In genomic region chr20:22577515-22578220, GRCh38 we compare ENCODE assay signal across 18 cellular contexts. TPM values are rescaled to one million over a fixed set of nuclear protein-coding genes. Genes with fewer than 3 reads are reported as not detected.
DNase-seq lines count a peak whose midpoint lies in the region; ATAC-seq and TF ChIP-seq lines count a peak whose summit lies in the region.
"Had no signal": no experiment of that assay in that cellular context is flagged by ENCODE, and none has a peak within 500 bp of the region (broad histone marks: within the 10 kb centered on the region; RNA-seq: fewer than 3 reads in every experiment).

No MANE protein-coding gene starts in this region.

- peaks cover 44% of the 10 kb centered on the region for H3F3A ChIP-seq in neural progenitor cell (ENCODE audit: low read depth)

- no peaks in the 10 kb centered on the region for H3K36me3 ChIP-seq in hepatocyte (replicated peaks; ENCODE audit: insufficient read depth, low read depth)
- H3K36me3 ChIP-seq in neural progenitor cell = no peaks in the 10 kb centered on the region
- no peaks in the 10 kb centered on the region for H3K36me3 ChIP-seq in trophoblast cell (ENCODE audit: control insufficient read depth in 1 of 2, insufficient read depth in 2 of 2, low read length in 2 of 2)
- H3K36me3 ChIP-seq: cardiac muscle cell, gastroesophageal sphincter had no signal

- H3K79me1 ChIP-seq in trophoblast cell (ENCODE audit: low read length) = no peaks in the 10 kb centered on the region

- no peaks in the 10 kb centered on the region for H4K20me1 ChIP-seq in hepatocyte (ENCODE audit: insufficient read depth, poor library complexity, severe bottlenecking)
- H4K20me1 ChIP-seq in neural progenitor cell (ENCODE audit: low read depth) = peaks cover 97% of the 10 kb centered on the region

- peaks cover 23% of the 10 kb centered on the region for H3K4me1 ChIP-seq in hepatocyte (ENCODE audit: insufficient read depth)
- peaks cover 35% of the 10 kb centered on the region for H3K4me1 ChIP-seq in neural progenitor cell
- H3K4me1 ChIP-seq in trophoblast cell (ENCODE audit: control insufficient read depth in 1 of 2, insufficient read depth in 2 of 2, low read length in 2 of 2) = no peaks in the 10 kb centered on the region

- H3K79me2 ChIP-seq in hepatocyte (peaks cover 29% of the 10 kb centered on the region), neural progenitor cell (ENCODE audit: low read depth) (no peaks in the 10 kb centered on the region), trophoblast cell (ENCODE audit: control insufficient read depth, insufficient read depth, low read length, poor library complexity) (no peaks in the 10 kb centered on the region)

- no peak overlapping the region for H4K91ac ChIP-seq in trophoblast cell (ENCODE audit: low read depth, low read length)

- ATAC-seq in GM18502 (IDR thresholded peaks at IDR 0.05; ENCODE audit: poor library complexity, unreplicated experiment) (no peak), GM18511 (IDR thresholded peaks at IDR 0.05; ENCODE audit: unreplicated experiment) (no peak)
- ATAC-seq: gastroesophageal sphincter; naive thymus-derived CD4-positive, alpha-beta T cell had no signal

- no peak overlapping the region for H3K4me3 Mint-ChIP-seq in neural progenitor cell

- peaks cover 14% of the 10 kb centered on the region for H3K4me1 Mint-ChIP-seq in neural progenitor cell

- no peaks in the 10 kb centered on the region for H3K36me3 Mint-ChIP-seq in neural progenitor cell

- no peak overlapping the region for H2BK12ac ChIP-seq in trophoblast cell (ENCODE audit: low read length)

- H3K27ac Mint-ChIP-seq in neural progenitor cell = no peak overlapping the region

- H3K4me3 ChIP-seq in hepatocyte = peak overlapping the region; percentile 23
- H3K4me3 ChIP-seq in neural progenitor cell = no peak overlapping the region
- H3K4me3 ChIP-seq in trophoblast cell (ENCODE audit: low read depth, low read length) = no peak overlapping the region
- H3K4me3 ChIP-seq: cardiac muscle cell, gastroesophageal sphincter had no signal

- H3K9me3 ChIP-seq in hepatocyte (ENCODE audit: low read depth) = no peaks in the 10 kb centered on the region
- H3K9me3 ChIP-seq in neural progenitor cell (ENCODE audit: low read depth) = no peaks in the 10 kb centered on the region
- H3K9me3 ChIP-seq in trophoblast cell (ENCODE audit: insufficient read depth, low read depth, low read length) = peaks cover 5% of the 10 kb centered on the region
- H3K9me3 ChIP-seq: gastroesophageal sphincter had no signal

- WGBS in hepatocyte (ENCODE audit: low lambda C conversion rate, missing lambda C conversion rate) = 2% methylated on average over 37 of the region's 44 CpGs
- WGBS in trophoblast cell (ENCODE audit: extremely low coverage, insufficient coverage, insufficient read length) = no CpG with 5 or more reads among the region's 44 CpGs

- H3K4ac ChIP-seq in trophoblast cell (ENCODE audit: low read depth, low read length) = no peak overlapping the region

- no peak overlapping the region for H4K12ac ChIP-seq in trophoblast cell (ENCODE audit: low read depth, low read length)

- H3K9me3 Mint-ChIP-seq in neural progenitor cell = peaks cover 11% of the 10 kb centered on the region

- no peak overlapping the region for H3K23ac ChIP-seq in trophoblast cell (ENCODE audit: low read length)

- TF ChIP-seq CTCF in hepatocyte (IDR thresholded peaks at IDR 0.05; ENCODE audit: poor library complexity) (no peak), neural progenitor cell (IDR thresholded peaks at IDR 0.05) (no peak)

- H2AFZ ChIP-seq in hepatocyte (no peak overlapping the region), neural progenitor cell (replicated peaks) (no peak overlapping the region), trophoblast cell (ENCODE audit: insufficient read depth, low read length, poor library complexity) (no peak overlapping the region)

- H3K9ac ChIP-seq in neural progenitor cell (no peak overlapping the region), trophoblast cell (ENCODE audit: low read length) (no peak overlapping the region)

- no peak overlapping the region for H2BK5ac ChIP-seq in trophoblast cell (ENCODE audit: low read depth, low read length, poor library complexity)

- H3K14ac ChIP-seq in trophoblast cell (ENCODE audit: low read length) = no peak overlapping the region

- H3K27me3 ChIP-seq in hepatocyte (peaks cover 97% of the 10 kb centered on the region), neural progenitor cell (peaks cover 100% of the 10 kb centered on the region), trophoblast cell (ENCODE audit: insufficient read depth, low read length) (peaks cover 81% of the 10 kb centered on the region)

- peaks cover 92% of the 10 kb centered on the region for H3K27me3 Mint-ChIP-seq in neural progenitor cell (ENCODE audit: insufficient read depth, low read depth)

- no peak overlapping the region for H3K18ac ChIP-seq in trophoblast cell (ENCODE audit: low read length)

- DNase-seq in DMS53 (lab: John Stamatoyannopoulos, UW) (peak; percentile 92), NCI-H146 (lab: John Stamatoyannopoulos, UW) (peak; percentile 83), hepatocyte (ENCODE audit: low spot score) (peak; percentile 57), neural progenitor cell (ENCODE audit: low spot score) (peak; percentile 75), trophoblast cell (no peak)
- no peak for DNase-seq in activated effector memory CD4-positive, alpha-beta T cell treated with Interleukin-2 at 50 U/mL for 16 hours
- DNase-seq: activated CD8-positive, alpha-beta memory T cell treated with anti-CD3 and anti-CD28 coated beads for 24 hours; GOT3; naive thymus-derived CD4-positive, alpha-beta T cell; NCI-H1930; SHP77; stimulated activated naive CD4-positive, alpha-beta T cell treated with Interleukin-2 at 50 U/mL for 16 hours had no signal

- H3K27ac ChIP-seq in hepatocyte (peak overlapping the region; percentile 32), neural progenitor cell (no peak overlapping the region), trophoblast cell (ENCODE audit: low read depth, low read length) (no peak overlapping the region)
- H3K27ac ChIP-seq: C4-2B, cardiac muscle cell, gastroesophageal sphincter, HL-60 had no signal

- no peaks in the 10 kb centered on the region for H3K9me2 ChIP-seq in hepatocyte (replicated peaks; ENCODE audit: insufficient read depth)

- H4K8ac ChIP-seq in trophoblast cell (ENCODE audit: low read depth, low read length) = no peak overlapping the region

- no peak overlapping the region for H2AK5ac ChIP-seq in trophoblast cell (ENCODE audit: low read length)

- H2BK120ac ChIP-seq in trophoblast cell (ENCODE audit: insufficient read depth, low read length, poor library complexity) = no peak overlapping the region

- H3K4me2 ChIP-seq in hepatocyte (peak overlapping the region; percentile 82), neural progenitor cell (peak overlapping the region; percentile 61), trophoblast cell (ENCODE audit: low read length) (no peak overlapping the region)

RNA-seq across cellular contexts. Expression of gene FOXA2, which starts 6.7 kb away (rescaled TPM):
- total RNA-seq in hepatocyte (7.9 and 11.1 TPM in 2 replicates), neural progenitor cell (ENCODE audit: low replicate concordance) (not detected in 2 replicates)
- polyA plus RNA-seq in hepatocyte = 13.3 and 17.5 TPM in 2 replicates
- polyA plus RNA-seq in trophoblast cell (2013) = not detected in 2 replicates
- total RNA-seq: gastroesophageal sphincter; naive thymus-derived CD4-positive, alpha-beta T cell had no signal
- polyA plus RNA-seq: cardiac muscle cell; naive thymus-derived CD4-positive, alpha-beta T cell had no signal

Comparison
In these comparisons a context has a peak if more than half of its experiments do, and no peak if none do; other contexts are left out.
1. DNase-seq: peak in DMS53 (single experiment), NCI-H146 (single experiment), hepatocyte (single experiment) and neural progenitor cell (single experiment); none in activated effector memory CD4-positive, alpha-beta T cell treated with Interleukin-2 at 50 U/mL for 16 hours (single experiment) and trophoblast cell (0 of 2).